In the genomic region with DNA sequence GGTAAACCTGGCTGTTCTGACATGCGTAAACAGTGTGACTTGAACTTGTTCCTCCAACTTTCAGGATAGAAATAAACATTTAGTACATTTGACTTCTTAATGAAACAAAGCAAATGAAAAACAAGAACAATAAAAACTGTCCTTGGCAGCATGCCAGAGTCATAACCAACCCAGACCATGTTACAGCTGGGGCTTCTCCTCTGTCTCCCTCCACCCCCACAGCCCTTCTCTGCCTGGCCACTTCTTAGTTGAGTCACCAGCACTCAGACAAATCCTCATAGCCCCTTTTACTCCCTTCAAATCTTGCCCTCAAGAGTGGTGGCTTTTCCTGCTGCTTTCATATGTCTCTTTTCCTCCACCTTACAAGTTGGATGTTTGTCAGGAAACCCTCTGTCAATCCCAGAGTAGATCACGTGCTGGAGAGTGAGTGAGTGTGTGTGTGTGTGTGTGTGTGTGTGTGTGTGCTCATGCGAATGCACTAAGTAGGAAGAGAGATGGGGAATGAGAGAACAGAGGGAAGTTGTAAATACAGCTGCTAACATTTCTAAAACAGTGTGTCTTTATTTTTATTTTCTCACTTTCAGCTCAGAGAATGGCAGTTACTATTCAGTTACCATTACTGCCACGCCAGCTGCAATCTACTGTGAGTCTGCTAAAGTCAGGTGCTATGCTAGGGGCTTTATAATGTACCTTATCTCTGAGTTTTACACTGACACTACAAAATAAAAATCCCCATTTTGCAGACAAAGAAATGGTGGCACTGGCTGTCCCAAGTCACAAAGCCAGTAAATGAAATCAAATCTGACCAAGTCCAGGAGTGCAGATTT, we compare ENCODE assay signal across 1 cellular context.
TF ChIP-seq lines count a peak whose summit lies in the region.

No MANE protein-coding gene starts in this region.

TF ChIP-seq in HEK293, 187 proteins besides CTCF, POLR2A, EP300 and RAD21 (continued from another document and continues in another):
- TF ChIP-seq ZBTB10 (tag by site-specific recombination; IDR thresholded peaks at IDR 0.05) = 0 out of 2 replicates have a peak, but pooled peaks have one; percentile 29
- TF ChIP-seq, protein P1, sequence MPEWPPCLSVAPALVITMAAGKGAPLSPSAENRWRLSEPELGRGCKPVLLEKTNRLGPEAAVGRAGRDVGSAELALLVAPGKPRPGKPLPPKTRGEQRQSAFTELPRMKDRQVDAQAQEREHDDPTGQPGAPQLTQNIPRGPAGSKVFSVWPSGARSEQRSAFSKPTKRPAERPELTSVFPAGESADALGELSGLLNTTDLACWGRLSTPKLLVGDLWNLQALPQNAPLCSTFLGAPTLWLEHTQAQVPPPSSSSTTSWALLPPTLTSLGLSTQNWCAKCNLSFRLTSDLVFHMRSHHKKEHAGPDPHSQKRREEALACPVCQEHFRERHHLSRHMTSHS (tag by site-specific recombination; IDR thresholded peaks at IDR 0.05) = no peak
- no peak for TF ChIP-seq ZNF274 (IDR thresholded peaks at IDR 0.05; ENCODE audit: low read length)
- TF ChIP-seq ZNF274 (tag by site-specific recombination; IDR thresholded peaks at IDR 0.05; ENCODE audit: borderline replicate concordance) = no peak
- peak; percentile 6; the same call in 1 of the 2 replicates for TF ChIP-seq ZBTB20 (tag by site-specific recombination; IDR thresholded peaks at IDR 0.05)
- TF ChIP-seq, protein P2, sequence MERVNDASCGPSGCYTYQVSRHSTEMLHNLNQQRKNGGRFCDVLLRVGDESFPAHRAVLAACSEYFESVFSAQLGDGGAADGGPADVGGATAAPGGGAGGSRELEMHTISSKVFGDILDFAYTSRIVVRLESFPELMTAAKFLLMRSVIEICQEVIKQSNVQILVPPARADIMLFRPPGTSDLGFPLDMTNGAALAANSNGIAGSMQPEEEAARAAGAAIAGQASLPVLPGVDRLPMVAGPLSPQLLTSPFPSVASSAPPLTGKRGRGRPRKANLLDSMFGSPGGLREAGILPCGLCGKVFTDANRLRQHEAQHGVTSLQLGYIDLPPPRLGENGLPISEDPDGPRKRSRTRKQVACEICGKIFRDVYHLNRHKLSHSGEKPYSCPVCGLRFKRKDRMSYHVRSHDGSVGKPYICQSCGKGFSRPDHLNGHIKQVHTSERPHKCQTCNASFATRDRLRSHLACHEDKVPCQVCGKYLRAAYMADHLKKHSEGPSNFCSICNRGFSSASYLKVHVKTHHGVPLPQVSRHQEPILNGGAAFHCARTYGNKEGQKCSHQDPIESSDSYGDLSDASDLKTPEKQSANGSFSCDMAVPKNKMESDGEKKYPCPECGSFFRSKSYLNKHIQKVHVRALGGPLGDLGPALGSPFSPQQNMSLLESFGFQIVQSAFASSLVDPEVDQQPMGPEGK (tag by site-specific recombination; IDR thresholded peaks at IDR 0.05) = peak; percentile 64
- TF ChIP-seq ZSCAN23 (tag by site-specific recombination; IDR thresholded peaks at IDR 0.05) = no peak
- TF ChIP-seq ZBTB7A (tag by site-specific recombination; IDR thresholded peaks at IDR 0.05; ENCODE audit: low read depth) = 0 out of 2 replicates have a peak, but pooled peaks have one; percentile 14
- TF ChIP-seq ZNF239 (tag by site-specific recombination; IDR thresholded peaks at IDR 0.05) = no peak
- TF ChIP-seq ZNF654 (tag by site-specific recombination; IDR thresholded peaks at IDR 0.05; ENCODE audit: low read depth) = no peak
- no peak for TF ChIP-seq ZNF473 (tag by site-specific recombination; IDR thresholded peaks at IDR 0.05)
- no peak for TF ChIP-seq ZNF624 (tag by site-specific recombination; IDR thresholded peaks at IDR 0.05)
- 0 out of 2 replicates have a peak, but pooled peaks have one; percentile 14 for TF ChIP-seq ZNF37A (tag by site-specific recombination; IDR thresholded peaks at IDR 0.05)
- TF ChIP-seq, protein P3, sequence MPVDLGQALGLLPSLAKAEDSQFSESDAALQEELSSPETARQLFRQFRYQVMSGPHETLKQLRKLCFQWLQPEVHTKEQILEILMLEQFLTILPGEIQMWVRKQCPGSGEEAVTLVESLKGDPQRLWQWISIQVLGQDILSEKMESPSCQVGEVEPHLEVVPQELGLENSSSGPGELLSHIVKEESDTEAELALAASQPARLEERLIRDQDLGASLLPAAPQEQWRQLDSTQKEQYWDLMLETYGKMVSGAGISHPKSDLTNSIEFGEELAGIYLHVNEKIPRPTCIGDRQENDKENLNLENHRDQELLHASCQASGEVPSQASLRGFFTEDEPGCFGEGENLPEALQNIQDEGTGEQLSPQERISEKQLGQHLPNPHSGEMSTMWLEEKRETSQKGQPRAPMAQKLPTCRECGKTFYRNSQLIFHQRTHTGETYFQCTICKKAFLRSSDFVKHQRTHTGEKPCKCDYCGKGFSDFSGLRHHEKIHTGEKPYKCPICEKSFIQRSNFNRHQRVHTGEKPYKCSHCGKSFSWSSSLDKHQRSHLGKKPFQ (tag by site-specific recombination; IDR thresholded peaks at IDR 0.05) = no peak
- 0 out of 2 replicates have a peak, but pooled peaks have one; percentile 35 for TF ChIP-seq KLF16 (tag by site-specific recombination; IDR thresholded peaks at IDR 0.05)
- peak; percentile 48; the same call in 1 of the 2 replicates for TF ChIP-seq ZXDB (tag by site-specific recombination; IDR thresholded peaks at IDR 0.05)
- no peak for TF ChIP-seq ZFP69B (tag by site-specific recombination; IDR thresholded peaks at IDR 0.05)
- TF ChIP-seq ZNF639 (tag by site-specific recombination; IDR thresholded peaks at IDR 0.05) = no peak
- TF ChIP-seq ZNF792 (tag by site-specific recombination; IDR thresholded peaks at IDR 0.05) = no peak
- TF ChIP-seq PRDM4 (tag by site-specific recombination; IDR thresholded peaks at IDR 0.05) = peak; percentile 20; the same call in 1 of the 2 replicates
- TF ChIP-seq ZBTB1 (tag by site-specific recombination; IDR thresholded peaks at IDR 0.05) = no peak
- no peak for TF ChIP-seq ZNF24 (tag by site-specific recombination; IDR thresholded peaks at IDR 0.05)
- no peak for TF ChIP-seq KLF7 (tag by site-specific recombination; IDR thresholded peaks at IDR 0.05; ENCODE audit: borderline replicate concordance)
- TF ChIP-seq ZNF394 (tag by site-specific recombination; IDR thresholded peaks at IDR 0.05; ENCODE audit: borderline replicate concordance) = peak; percentile 66; the same call in 1 of the 2 replicates
- no peak for TF ChIP-seq ZNF202 (tag by site-specific recombination; IDR thresholded peaks at IDR 0.05; ENCODE audit: borderline replicate concordance)
- TF ChIP-seq, protein P4, sequence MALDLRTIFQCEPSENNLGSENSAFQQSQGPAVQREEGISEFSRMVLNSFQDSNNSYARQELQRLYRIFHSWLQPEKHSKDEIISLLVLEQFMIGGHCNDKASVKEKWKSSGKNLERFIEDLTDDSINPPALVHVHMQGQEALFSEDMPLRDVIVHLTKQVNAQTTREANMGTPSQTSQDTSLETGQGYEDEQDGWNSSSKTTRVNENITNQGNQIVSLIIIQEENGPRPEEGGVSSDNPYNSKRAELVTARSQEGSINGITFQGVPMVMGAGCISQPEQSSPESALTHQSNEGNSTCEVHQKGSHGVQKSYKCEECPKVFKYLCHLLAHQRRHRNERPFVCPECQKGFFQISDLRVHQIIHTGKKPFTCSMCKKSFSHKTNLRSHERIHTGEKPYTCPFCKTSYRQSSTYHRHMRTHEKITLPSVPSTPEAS (tag by site-specific recombination; IDR thresholded peaks at IDR 0.05) = peak; percentile 91
- 0 out of 2 replicates have a peak, but pooled peaks have one; percentile 12 for TF ChIP-seq ZNF518A (tag by site-specific recombination; conservative IDR thresholded peaks at IDR 0.05; ENCODE audit: low read depth)
- no peak for TF ChIP-seq ZIC2 (tag by site-specific recombination; IDR thresholded peaks at IDR 0.05)
- TF ChIP-seq ZNF777 (tag by site-specific recombination; IDR thresholded peaks at IDR 0.05; ENCODE audit: borderline replicate concordance) = no peak
- TF ChIP-seq OSR2 (tag by site-specific recombination; IDR thresholded peaks at IDR 0.05) = no peak
- TF ChIP-seq ZNF571 (tag by site-specific recombination; IDR thresholded peaks at IDR 0.05) = no peak
- no peak for TF ChIP-seq ZNF510 (tag by site-specific recombination; IDR thresholded peaks at IDR 0.05; ENCODE audit: insufficient replicate concordance)
- TF ChIP-seq PRDM1 (tag by site-specific recombination; IDR thresholded peaks at IDR 0.05) = peak; percentile 82
- TF ChIP-seq ZNF19 (tag by site-specific recombination; IDR thresholded peaks at IDR 0.05; ENCODE audit: low read depth) = no peak
- TF ChIP-seq, protein P5, sequence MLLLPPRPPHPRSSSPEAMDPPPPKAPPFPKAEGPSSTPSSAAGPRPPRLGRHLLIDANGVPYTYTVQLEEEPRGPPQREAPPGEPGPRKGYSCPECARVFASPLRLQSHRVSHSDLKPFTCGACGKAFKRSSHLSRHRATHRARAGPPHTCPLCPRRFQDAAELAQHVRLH (tag by site-specific recombination; IDR thresholded peaks at IDR 0.05) = peak; percentile 78; the same call in 1 of the 2 replicates
